Comparison of ENCODE assay signal across 14 cellular contexts in genomic region chr18:59035591-59035990, GRCh38.
A peak's percentile ranks its signal among the peaks of the same experiment; 100 is the strongest.
DNase-seq lines count a peak whose midpoint lies in the region; TF ChIP-seq lines count a peak whose summit lies in the region.
"Had no signal": no experiment of that assay in that cellular context is flagged by ENCODE, and none has a peak within 500 bp of the region (broad histone marks: within the 10 kb centered on the region; RNA-seq: fewer than 3 reads in every experiment).

No MANE protein-coding gene starts in this region.

- no peak overlapping the region for H4K5ac ChIP-seq in H9 (ENCODE audit: insufficient read length, low read depth, low read length)

- no CpG with 5 or more reads among the region's 8 CpGs for WGBS in H9 (ENCODE audit: extremely low coverage, insufficient read length, low lambda C conversion rate)

- H3K4me1 ChIP-seq in H9 (ENCODE audit: insufficient read depth, low read length), result no peaks in the 10 kb centered on the region
- H3K4me1 ChIP-seq: BLaER1, Caco-2 had no signal

- H3K79me1 ChIP-seq in H9 (ENCODE audit: insufficient read depth, low read depth, low read length, poor library complexity, severe bottlenecking), result no peaks in the 10 kb centered on the region

- DNase-seq in NCI-H2171 treated with DMSO at 0.1 percent for 48 hours (lab: John Stamatoyannopoulos, UW) (peak; percentile 15), NCI-H2171 (lab: John Stamatoyannopoulos, UW) (no peak), H9 (no peak), cerebellar cortex (ENCODE audit: low spot score) (peak; percentile 93), osteocyte (ENCODE audit: extremely low spot score, unreplicated experiment) (peak; percentile 53), NCI-H146 (lab: John Stamatoyannopoulos, UW) (no peak), hippocampal formation (lab: John Stamatoyannopoulos, UW) (no peak)
- DNase-seq: 8988T; AML-193; Caco-2; CD8-positive, alpha-beta memory T cell had no signal

- H2BK120ac ChIP-seq in H9 (ENCODE audit: low read depth, low read length, poor library complexity, severe bottlenecking), result no peak overlapping the region

- no peak overlapping the region for H3K4ac ChIP-seq in H9 (ENCODE audit: low read depth, low read length)

- no peak overlapping the region for H3K27ac ChIP-seq in H9 (ENCODE audit: insufficient read length, low read depth, low read length)
- H3K27ac ChIP-seq: BLaER1, HL-60 had no signal

- H3K27me3 ChIP-seq in H9 (ENCODE audit: insufficient read depth, low read length), result no peaks in the 10 kb centered on the region
- H3K27me3 ChIP-seq: BLaER1 had no signal

- no peak overlapping the region for H2AK5ac ChIP-seq in H9 (ENCODE audit: insufficient read length, low read length)

- H3K9me3 Mint-ChIP-seq in H9 (no peaks in the 10 kb centered on the region), osteocyte (ENCODE audit: unreplicated experiment) (no peaks in the 10 kb centered on the region)
- H3K9me3 Mint-ChIP-seq: GM23338 had no signal

- H3K4me2 ChIP-seq in H9 (ENCODE audit: insufficient read depth, insufficient read length, low read length), result no peak overlapping the region
- H3K4me2 ChIP-seq: BLaER1, GM23338 had no signal

- H3K18ac ChIP-seq in H9 (ENCODE audit: insufficient read length, low read depth, low read length), result no peak overlapping the region

- H2BK20ac ChIP-seq in H9 (ENCODE audit: low read depth, low read length, poor library complexity, severe bottlenecking), result no peak overlapping the region

- H3K27ac Mint-ChIP-seq in H9, result peak overlapping the region in 1 of 3 experiments; percentile 6; a peak in 1 of 7 replicates
- no peak overlapping the region for H3K27ac Mint-ChIP-seq in osteocyte (ENCODE audit: unreplicated experiment)
- H3K27ac Mint-ChIP-seq: CD8-positive, alpha-beta memory T cell; GM23338 had no signal

- no peak overlapping the region for H2AFZ ChIP-seq in H9 (ENCODE audit: low read length)
- H2AFZ ChIP-seq: GM23338 had no signal

- H2BK15ac ChIP-seq in H9 (ENCODE audit: low read depth, low read length), result no peak overlapping the region

- no peak overlapping the region for H3K9ac ChIP-seq in H9 (ENCODE audit: extremely low read depth, insufficient read length, low read length)
- H3K9ac ChIP-seq: BLaER1 had no signal

- no peaks in the 10 kb centered on the region for H3K23me2 ChIP-seq in H9 (ENCODE audit: insufficient read length, low read depth, low read length, poor library complexity, severe bottlenecking)

- TF ChIP-seq CTCF in H9 (conservative IDR thresholded peaks at IDR 0.05) (no peak), osteocyte (IDR thresholded peaks at IDR 0.05) (no peak)

- no peaks in the 10 kb centered on the region for H3K79me2 ChIP-seq in H9 (ENCODE audit: insufficient read depth, low read length)

- H3K27me3 Mint-ChIP-seq in H9 (ENCODE audit: low read depth), result no peaks in the 10 kb centered on the region
- no peaks in the 10 kb centered on the region for H3K27me3 Mint-ChIP-seq in osteocyte (ENCODE audit: unreplicated experiment)

- no peaks in the 10 kb centered on the region for H3K36me3 Mint-ChIP-seq in H9 (ENCODE audit: insufficient read depth in 1 of 3, low read depth in 3 of 3)
- no peaks in the 10 kb centered on the region for H3K36me3 Mint-ChIP-seq in osteocyte (ENCODE audit: unreplicated experiment)
- H3K36me3 Mint-ChIP-seq: CD8-positive, alpha-beta memory T cell had no signal

- no peak overlapping the region for H3K23ac ChIP-seq in H9 (ENCODE audit: insufficient read length, low read depth, low read length)

- H3K4me1 Mint-ChIP-seq in H9, result peaks cover 0 to 4% of the 10 kb centered on the region in 2 experiments; a peak in 1 of 4 replicates
- H3K4me1 Mint-ChIP-seq in osteocyte (ENCODE audit: unreplicated experiment), result no peaks in the 10 kb centered on the region
- H3K4me1 Mint-ChIP-seq: CD8-positive, alpha-beta memory T cell; GM23338 had no signal

- H3K56ac ChIP-seq in H9 (ENCODE audit: insufficient read length, low read depth, low read length), result no peak overlapping the region

- no peak overlapping the region for H3K4me3 Mint-ChIP-seq in H9
- H3K4me3 Mint-ChIP-seq in osteocyte (ENCODE audit: unreplicated experiment), result no peak overlapping the region
- H3K4me3 Mint-ChIP-seq: CD8-positive, alpha-beta memory T cell; GM23338 had no signal

- H4K91ac ChIP-seq in H9 (ENCODE audit: insufficient read length, low read depth, low read length), result no peak overlapping the region

- no peak overlapping the region for H2BK12ac ChIP-seq in H9 (ENCODE audit: insufficient read length, low read depth, low read length)

- no peaks in the 10 kb centered on the region for H3K9me3 ChIP-seq in H9 (ENCODE audit: control insufficient read depth, low read depth, low read length)
- H3K9me3 ChIP-seq: BLaER1, Caco-2 had no signal

- no peak overlapping the region for H2BK5ac ChIP-seq in H9 (ENCODE audit: insufficient read length, low read length)

- no peak overlapping the region for H3T11ph ChIP-seq in H9 (ENCODE audit: low read length)

- H4K8ac ChIP-seq in H9 (replicated peaks; ENCODE audit: insufficient read length, low read depth, low read length), result no peak overlapping the region

- peak overlapping the region; percentile 37; the same call in 1 of the 2 replicates for H3K14ac ChIP-seq in H9 (ENCODE audit: insufficient read depth, low read length)

- no peaks in the 10 kb centered on the region for H4K20me1 ChIP-seq in H9 (ENCODE audit: control insufficient read depth, insufficient read depth, insufficient read length)
- H4K20me1 ChIP-seq: BLaER1 had no signal

Comparison
In these comparisons a context has a peak if more than half of its experiments do, and no peak if none do; other contexts are left out.
1. DNase-seq: peak in NCI-H2171 treated with DMSO at 0.1 percent for 48 hours (single experiment), cerebellar cortex (single experiment) and osteocyte (single experiment); none in NCI-H2171 (single experiment), H9 (single experiment), NCI-H146 (single experiment) and hippocampal formation (0 of 2).